ENCODE assay signal across 9 cellular contexts in the genomic region with DNA sequence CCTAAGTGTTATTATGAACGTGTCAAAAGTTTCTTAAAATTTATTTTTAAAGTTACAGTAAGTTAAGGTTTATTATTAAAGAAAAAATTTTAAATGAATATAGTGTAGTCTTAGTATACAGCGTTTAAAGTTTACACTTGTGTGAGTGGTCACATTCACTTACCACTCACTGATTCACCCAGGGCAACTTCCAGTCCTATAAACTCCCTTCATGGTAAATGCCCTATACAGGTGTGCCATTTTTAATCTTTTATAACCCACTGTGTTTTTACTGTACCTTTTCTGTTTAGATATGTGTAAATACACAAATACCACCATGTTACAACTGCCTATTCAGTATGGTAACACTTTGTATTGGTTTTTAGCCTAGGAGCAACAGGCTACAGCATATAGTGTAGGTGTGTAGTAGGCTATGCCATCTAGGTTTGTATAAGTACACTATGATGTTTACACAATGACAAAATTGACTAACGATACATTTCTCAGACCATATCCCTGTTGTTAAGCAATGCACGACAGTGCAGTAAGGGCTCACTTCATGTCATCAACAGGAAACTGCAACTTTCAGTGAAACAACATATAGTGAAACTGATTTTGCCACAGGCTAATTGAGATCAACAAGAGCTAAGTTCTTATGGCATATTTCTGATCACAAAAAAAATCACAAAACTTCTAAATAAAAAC.
DNase-seq lines count a peak whose midpoint lies in the region; ATAC-seq, FAIRE-seq and TF ChIP-seq lines count a peak whose summit lies in the region.
"Had no signal": no experiment of that assay in that cellular context is flagged by ENCODE, and none has a peak within 500 bp of the region (broad histone marks: within the 10 kb centered on the region; RNA-seq: fewer than 3 reads in every experiment).

No MANE protein-coding gene starts in this region.

- no peak overlapping the region for H2BK12ac ChIP-seq in H9 (ENCODE audit: insufficient read length, low read depth, low read length)

- H3K18ac ChIP-seq in H9 (ENCODE audit: insufficient read length, low read depth, low read length) = no peak overlapping the region

- H4K20me1 ChIP-seq in H9 (ENCODE audit: control insufficient read depth, insufficient read depth, insufficient read length) = no peaks in the 10 kb centered on the region

- H3K23ac ChIP-seq in H9 (ENCODE audit: insufficient read length, low read depth, low read length) = no peak overlapping the region

- intact Hi-C loops in activated T-helper 1 cell treated with anti-CD3 and anti-CD28 coated beads, Interleukin-12 subunit alpha, Interleukin-12 subunit beta, Interleukin-2, Interleukin-4 antibody, amounts not matched to agents 30 ng/mL and 10 ng/mL and 1 ng/mL, durations not matched to agents 14 hours and 24 hours and 36 hours (cut with micrococcal nuclease) = loop anchor here (5.0 kb wide), 1 partner anchor 615 kb away; a partner anchor contains a TSS

- H3K4me3 Mint-ChIP-seq in H9 = no peak overlapping the region
- no peak overlapping the region for H3K4me3 Mint-ChIP-seq in activated T-helper 1 cell treated with anti-CD3 and anti-CD28 coated beads, Interleukin-12 subunit alpha, Interleukin-12 subunit beta, Interleukin-2, Interleukin-4 antibody, amounts not matched to agents 30 ng/mL and 10 ng/mL and 1 ng/mL, durations not matched to agents 14 hours and 24 hours and 36 hours

- no peak overlapping the region for H3K4me2 ChIP-seq in H9 (ENCODE audit: insufficient read depth, insufficient read length, low read length)

- no peak overlapping the region for H3K14ac ChIP-seq in H9 (ENCODE audit: insufficient read depth, low read length)

- H3K27me3 Mint-ChIP-seq in H9 (ENCODE audit: low read depth) = peaks cover 2% of the 10 kb centered on the region; the same call in 1 of the 2 replicates
- H3K27me3 Mint-ChIP-seq in activated T-helper 1 cell treated with anti-CD3 and anti-CD28 coated beads, Interleukin-12 subunit alpha, Interleukin-12 subunit beta, Interleukin-2, Interleukin-4 antibody, amounts not matched to agents 30 ng/mL and 10 ng/mL and 1 ng/mL, durations not matched to agents 14 hours and 24 hours and 36 hours (ENCODE audit: insufficient read depth) = peaks cover 7% of the 10 kb centered on the region

- H3K4ac ChIP-seq in H9 (ENCODE audit: low read depth, low read length) = no peak overlapping the region

- no peak overlapping the region for H3K27ac Mint-ChIP-seq in H9
- no peak overlapping the region for H3K27ac Mint-ChIP-seq in activated T-helper 1 cell treated with anti-CD3 and anti-CD28 coated beads, Interleukin-12 subunit alpha, Interleukin-12 subunit beta, Interleukin-2, Interleukin-4 antibody, amounts not matched to agents 30 ng/mL and 10 ng/mL and 1 ng/mL, durations not matched to agents 14 hours and 24 hours and 36 hours

- H4K8ac ChIP-seq in H9 (replicated peaks; ENCODE audit: insufficient read length, low read depth, low read length) = no peak overlapping the region

- no peaks in the 10 kb centered on the region for H3K27me3 ChIP-seq in H9 (ENCODE audit: insufficient read depth, low read length)

- TF ChIP-seq POLR2A in GM18505 (IDR thresholded peaks at IDR 0.05; ENCODE audit: borderline replicate concordance, extremely low read depth, insufficient read depth, insufficient read length) = no peak

- peak; percentile 74 for FAIRE-seq in islet of Langerhans (lab: Jason Lieb, UNC)

- H3K27ac ChIP-seq in H9 (ENCODE audit: insufficient read length, low read depth, low read length) = no peak overlapping the region

- no peaks in the 10 kb centered on the region for H3K79me1 ChIP-seq in H9 (ENCODE audit: insufficient read depth, low read depth, low read length, poor library complexity, severe bottlenecking)

- no peaks in the 10 kb centered on the region for H3K36me3 Mint-ChIP-seq in H9 (ENCODE audit: insufficient read depth in 1 of 3, low read depth in 3 of 3)
- no peaks in the 10 kb centered on the region for H3K36me3 Mint-ChIP-seq in activated T-helper 1 cell treated with anti-CD3 and anti-CD28 coated beads, Interleukin-12 subunit alpha, Interleukin-12 subunit beta, Interleukin-2, Interleukin-4 antibody, amounts not matched to agents 30 ng/mL and 10 ng/mL and 1 ng/mL, durations not matched to agents 14 hours and 24 hours and 36 hours (ENCODE audit: low read depth)

- no peak overlapping the region for H3K9ac ChIP-seq in H9 (ENCODE audit: extremely low read depth, insufficient read length, low read length)

- no peak overlapping the region for H2BK15ac ChIP-seq in H9 (ENCODE audit: low read depth, low read length)

- no peak overlapping the region for H2BK120ac ChIP-seq in H9 (ENCODE audit: low read depth, low read length, poor library complexity, severe bottlenecking)

- H3K23me2 ChIP-seq in H9 (ENCODE audit: insufficient read length, low read depth, low read length, poor library complexity, severe bottlenecking) = no peaks in the 10 kb centered on the region

- H4K5ac ChIP-seq in H9 (ENCODE audit: insufficient read length, low read depth, low read length) = no peak overlapping the region

- H3T11ph ChIP-seq in H9 (ENCODE audit: low read length) = no peak overlapping the region

- H3K56ac ChIP-seq in H9 (ENCODE audit: insufficient read length, low read depth, low read length) = no peak overlapping the region

- no CpG with 5 or more reads among the region's 4 CpGs for WGBS in H9 (ENCODE audit: extremely low coverage, insufficient read length, low lambda C conversion rate)

- no peaks in the 10 kb centered on the region for H3K4me1 Mint-ChIP-seq in H9
- peaks cover 16% of the 10 kb centered on the region for H3K4me1 Mint-ChIP-seq in activated T-helper 1 cell treated with anti-CD3 and anti-CD28 coated beads, Interleukin-12 subunit alpha, Interleukin-12 subunit beta, Interleukin-2, Interleukin-4 antibody, amounts not matched to agents 30 ng/mL and 10 ng/mL and 1 ng/mL, durations not matched to agents 14 hours and 24 hours and 36 hours (ENCODE audit: low read depth)

- H2BK20ac ChIP-seq in H9 (ENCODE audit: low read depth, low read length, poor library complexity, severe bottlenecking) = no peak overlapping the region

- DNase-seq in activated effector memory CD4-positive, alpha-beta T cell treated with Interleukin-2 at 50 U/mL for 16 hours = no peak
- DNase-seq in H9 (no peak), SKM-1 (lab: John Stamatoyannopoulos, UW; ENCODE audit: unreplicated experiment) (no peak)
- no peak for DNase-seq in activated T-helper 1 cell treated with anti-CD3 and anti-CD28 coated beads, Interleukin-12 subunit alpha, Interleukin-12 subunit beta, Interleukin-2, Interleukin-4 antibody, amounts not matched to agents 30 ng/mL and 10 ng/mL and 1 ng/mL, durations not matched to agents 14 hours and 24 hours and 36 hours (ENCODE audit: low spot score)
- DNase-seq: activated gamma-delta T cell treated with Interleukin-2 at 50 U/mL for 16 hours had no signal

- H2BK5ac ChIP-seq in H9 (ENCODE audit: insufficient read length, low read length) = no peak overlapping the region

- no peaks in the 10 kb centered on the region for H3K9me3 ChIP-seq in H9 (ENCODE audit: control insufficient read depth, low read depth, low read length)

- H2AFZ ChIP-seq in H9 (ENCODE audit: low read length) = no peak overlapping the region

- ATAC-seq in GM18505 (IDR thresholded peaks at IDR 0.05; ENCODE audit: unreplicated experiment) (peak; percentile 68), GM21447 (IDR thresholded peaks at IDR 0.05; ENCODE audit: unreplicated experiment) (peak; percentile 82), HG03457 (IDR thresholded peaks at IDR 0.05; ENCODE audit: unreplicated experiment) (peak; percentile 64)

- no peak overlapping the region for H4K91ac ChIP-seq in H9 (ENCODE audit: insufficient read length, low read depth, low read length)

- no peaks in the 10 kb centered on the region for H3K79me2 ChIP-seq in H9 (ENCODE audit: insufficient read depth, low read length)

- H2AK5ac ChIP-seq in H9 (ENCODE audit: insufficient read length, low read length) = no peak overlapping the region

- no peaks in the 10 kb centered on the region for H3K9me3 Mint-ChIP-seq in H9
- no peaks in the 10 kb centered on the region for H3K9me3 Mint-ChIP-seq in activated T-helper 1 cell treated with anti-CD3 and anti-CD28 coated beads, Interleukin-12 subunit alpha, Interleukin-12 subunit beta, Interleukin-2, Interleukin-4 antibody, amounts not matched to agents 30 ng/mL and 10 ng/mL and 1 ng/mL, durations not matched to agents 14 hours and 24 hours and 36 hours

- no peaks in the 10 kb centered on the region for H3K4me1 ChIP-seq in H9 (ENCODE audit: insufficient read depth, low read length)

- no peak for TF ChIP-seq CTCF in H9 (conservative IDR thresholded peaks at IDR 0.05)
